ENCODE assay signal across 12 cellular contexts in the genomic region with DNA sequence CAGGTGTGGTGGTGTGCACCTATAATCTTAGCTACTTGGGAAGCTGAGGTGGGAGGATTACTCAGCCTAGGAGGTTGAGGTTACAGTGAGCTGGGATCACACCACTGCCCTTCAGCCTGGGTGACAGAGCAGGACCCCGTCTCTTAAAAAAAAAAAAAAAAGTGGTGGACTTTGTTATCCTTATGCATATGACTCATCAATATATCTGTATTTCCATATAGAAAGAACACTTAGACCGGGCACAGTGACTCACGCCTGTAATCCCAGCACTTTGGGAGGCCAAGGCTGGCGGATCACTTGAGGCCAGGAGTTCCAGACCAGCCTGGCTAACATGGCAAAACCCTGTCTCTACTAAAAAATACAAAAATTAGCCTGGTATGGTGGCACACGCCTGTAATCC. TPM values are rescaled to one million over a fixed set of nuclear protein-coding genes. Genes with fewer than 3 reads are reported as not detected.
DNase-seq lines count a peak whose midpoint lies in the region; ATAC-seq and TF ChIP-seq lines count a peak whose summit lies in the region.
"Not testable (repeated sequence)": the region's sequence is repeated elsewhere in the genome, so short reads cannot be mapped to it uniquely, and the experiment has no call there.
"Had no signal": no experiment of that assay in that cellular context is flagged by ENCODE, and none has a peak within 500 bp of the region (broad histone marks: within the 10 kb centered on the region; RNA-seq: fewer than 3 reads in every experiment).

No MANE protein-coding gene starts in this region.

- not testable (repeated sequence) for H4K20me1 ChIP-seq in Loucy (ENCODE audit: insufficient read depth, low read length, poor library complexity, severe bottlenecking)

- CTCF ChIA-PET in activated CD4-positive, alpha-beta T cell treated with anti-CD3 and anti-CD28 coated beads, Interleukin-2, amount 10 ng/mL, durations not matched to agents 7 days and 5 days (lab: Charles Lee) = interaction anchor here (0.7 kb wide), 1 partner anchor 42 kb away, joined by 3 read pairs; no protein-coding TSS in a partner anchor

- not testable (repeated sequence) for ATAC-seq in memory B cell (ENCODE audit: low read depth); upper lobe of left lung (ENCODE audit: low FRiP score in 2 of 2)

- 95 to 98% methylated on average over 5 of the region's 5 CpGs for WGBS in upper lobe of left lung, 2 donors

- not testable (repeated sequence) for TF ChIP-seq CTCF in C4-2B (conservative IDR thresholded peaks at IDR 0.05); Loucy (conservative IDR thresholded peaks at IDR 0.05; ENCODE audit: low read length); upper lobe of left lung (IDR thresholded peaks at IDR 0.05)

- H3K27ac ChIP-seq in C4-2B (peak overlapping the region; percentile 7; the same call in 1 of the 2 replicates), epithelial cell of prostate (peak overlapping the region; percentile 75), skeletal muscle tissue (ENCODE audit: low read depth, low read length) (peak overlapping the region; percentile 97), upper lobe of left lung (peak overlapping the region in 3 of 4 donors; percentile 96 to 99 (median 98))

- H3K4me1 ChIP-seq in Loucy (ENCODE audit: insufficient read depth, low read length, poor library complexity, severe bottlenecking) = peaks cover 43% of the 10 kb centered on the region
- peaks cover 6 to 13% (median 12%) of the 10 kb centered on the region in 3 donors for H3K4me1 ChIP-seq in skeletal muscle tissue (ENCODE audit: control insufficient read depth in 3 of 3, insufficient read depth in 3 of 3, low read length in 3 of 3)
- H3K4me1 ChIP-seq in upper lobe of left lung = peaks cover 13 to 16% (median 14%) of the 10 kb centered on the region in 4 donors

- H3K27me3 ChIP-seq in Loucy (ENCODE audit: insufficient read depth, low read length, poor library complexity, severe bottlenecking); skeletal muscle tissue (ENCODE audit: control insufficient read depth in 3 of 3, insufficient read depth in 3 of 3, low read length in 3 of 3); upper lobe of left lung: not testable (repeated sequence)

- not testable (repeated sequence) for H3K36me3 Mint-ChIP-seq in activated CD4-positive, alpha-beta T cell treated with anti-CD3 and anti-CD28 coated beads, Interleukin-2, amount 10 ng/mL, durations not matched to agents 7 days and 5 days (ENCODE audit: low read depth); activated naive CD8-positive, alpha-beta T cell; memory B cell

- DNase-seq in activated CD4-positive, alpha-beta T cell treated with anti-CD3 and anti-CD28 coated beads, Interleukin-2, amount 10 ng/mL, durations not matched to agents 7 days and 5 days; epithelial cell of prostate (ENCODE audit: low read depth, low spot score); memory B cell (ENCODE audit: low spot score in 2 of 2); upper lobe of left lung: not testable (repeated sequence)

- not testable (repeated sequence) for H3K27me3 Mint-ChIP-seq in activated CD4-positive, alpha-beta T cell treated with anti-CD3 and anti-CD28 coated beads, Interleukin-2, amount 10 ng/mL, durations not matched to agents 7 days and 5 days; activated naive CD8-positive, alpha-beta T cell; memory B cell

- H3K9me3 ChIP-seq in Loucy (ENCODE audit: insufficient read depth, low read depth, low read length); skeletal muscle tissue (ENCODE audit: control insufficient read depth in 3 of 3, low read length in 3 of 3); upper lobe of left lung: not testable (repeated sequence)

- H3K9me3 Mint-ChIP-seq in activated CD4-positive, alpha-beta T cell treated with anti-CD3 and anti-CD28 coated beads, Interleukin-2, amount 10 ng/mL, durations not matched to agents 7 days and 5 days; activated naive CD8-positive, alpha-beta T cell (ENCODE audit: low read depth); memory B cell: not testable (repeated sequence)

- peak overlapping the region; percentile 92 for H3K9ac ChIP-seq in Loucy (ENCODE audit: low read depth, low read length, poor library complexity, severe bottlenecking)
- H3K9ac ChIP-seq in skeletal muscle tissue (ENCODE audit: low read depth in 1 of 3, low read length in 3 of 3) = not testable (repeated sequence)

- TF ChIP-seq POLR2A in upper lobe of left lung (IDR thresholded peaks at IDR 0.05) = not testable (repeated sequence)

- peak overlapping the region; percentile 99 for H3K27ac Mint-ChIP-seq in activated CD4-positive, alpha-beta T cell treated with anti-CD3 and anti-CD28 coated beads, Interleukin-2, amount 10 ng/mL, durations not matched to agents 7 days and 5 days
- H3K27ac Mint-ChIP-seq in activated naive CD8-positive, alpha-beta T cell = not testable (repeated sequence)
- H3K27ac Mint-ChIP-seq in memory B cell = peak overlapping the region; percentile 93

- H2AFZ ChIP-seq in Loucy (ENCODE audit: low read length) = not testable (repeated sequence)

- H3K9me2 ChIP-seq in Loucy (replicated peaks; ENCODE audit: low read depth, low read length) = not testable (repeated sequence)

- peak overlapping the region; percentile 86 for H3K4me3 ChIP-seq in Loucy (ENCODE audit: low read length, poor library complexity, severe bottlenecking)
- not testable (repeated sequence) for H3K4me3 ChIP-seq in skeletal muscle tissue (ENCODE audit: low read length in 3 of 3); upper lobe of left lung

- not testable (repeated sequence) for H3K36me3 ChIP-seq in Loucy (ENCODE audit: insufficient read depth, low read length); skeletal muscle tissue (ENCODE audit: control insufficient read depth in 3 of 3, insufficient read depth in 3 of 3, low read length in 3 of 3); upper lobe of left lung

- H3F3A ChIP-seq in Loucy (ENCODE audit: low read depth) = peaks cover 36% of the 10 kb centered on the region

- not testable (repeated sequence) for TF ChIP-seq EP300 in upper lobe of left lung (IDR thresholded peaks at IDR 0.05)

- H3K79me2 ChIP-seq in Loucy (ENCODE audit: insufficient read depth, low read length) = not testable (repeated sequence)

- peak overlapping the region; percentile 41 for H3K4me3 Mint-ChIP-seq in activated CD4-positive, alpha-beta T cell treated with anti-CD3 and anti-CD28 coated beads, Interleukin-2, amount 10 ng/mL, durations not matched to agents 7 days and 5 days
- peak overlapping the region; percentile 62 for H3K4me3 Mint-ChIP-seq in activated naive CD8-positive, alpha-beta T cell
- H3K4me3 Mint-ChIP-seq in memory B cell = peak overlapping the region; percentile 55

- POLR2A ChIA-PET in activated CD4-positive, alpha-beta T cell treated with anti-CD3 and anti-CD28 coated beads, Interleukin-2, amount 10 ng/mL, durations not matched to agents 7 days and 5 days (lab: Charles Lee) = not testable (repeated sequence)

- H3K4me2 ChIP-seq in Loucy (ENCODE audit: low read depth, low read length, poor library complexity, severe bottlenecking) = peak overlapping the region; percentile 88

- peaks cover 61% of the 10 kb centered on the region for H3K4me1 Mint-ChIP-seq in activated CD4-positive, alpha-beta T cell treated with anti-CD3 and anti-CD28 coated beads, Interleukin-2, amount 10 ng/mL, durations not matched to agents 7 days and 5 days
- peaks cover 45% of the 10 kb centered on the region for H3K4me1 Mint-ChIP-seq in activated naive CD8-positive, alpha-beta T cell (ENCODE audit: low read depth)
- peaks cover 17% of the 10 kb centered on the region for H3K4me1 Mint-ChIP-seq in memory B cell

RNA-seq across cellular contexts. Expression of gene HNRNPF, which starts 13.0 kb away (rescaled TPM):
- 100 to 1,000 TPM; 464 to 481 TPM for total RNA-seq in activated CD4-positive, alpha-beta T cell treated with anti-CD3 and anti-CD28 coated beads, Interleukin-2, amount 10 ng/mL, durations not matched to agents 7 days and 5 days
- total RNA-seq in skeletal muscle tissue = 87.2 TPM
- total RNA-seq in upper lobe of left lung = 100 to 1,000 TPM in 5 of 6 donors, 10 to 100 TPM in 1; 80.7 to 225 (median 177) TPM

RNA-seq across cellular contexts. Expression of gene ZNF487, which starts 15.0 kb away (rescaled TPM):
- total RNA-seq in activated CD4-positive, alpha-beta T cell treated with anti-CD3 and anti-CD28 coated beads, Interleukin-2, amount 10 ng/mL, durations not matched to agents 7 days and 5 days = 1 to 10 TPM; 3.8 to 5.6 TPM
- 8.4 TPM for total RNA-seq in skeletal muscle tissue
- 10 to 100 TPM in 3 of 6 donors, 1 to 10 TPM in 3; 4.5 to 25.0 (median 11.0) TPM for total RNA-seq in upper lobe of left lung

RNA-seq across cellular contexts. Expression of gene FXYD4, which starts 50.5 kb away (rescaled TPM):
- total RNA-seq in activated CD4-positive, alpha-beta T cell treated with anti-CD3 and anti-CD28 coated beads, Interleukin-2, amount 10 ng/mL, durations not matched to agents 7 days and 5 days = not detected
- total RNA-seq in skeletal muscle tissue (not detected), upper lobe of left lung (1 to 10 TPM in 3 of 6 donors, not detected in 3; 2.5 to 4.0 (median 2.7) TPM)
- total RNA-seq: body of pancreas, H4, pulmonary artery endothelial cell, RPMI7951 had no signal

Comparison
In these comparisons a context has a peak if more than half of its experiments do, and no peak if none do; other contexts are left out.
1. H3K27ac ChIP-seq: peak in every context shown above with its lines; median percentile 98 in upper lobe of left lung; 97 in skeletal muscle tissue; 75 in epithelial cell of prostate; 7 in C4-2B.